Comparison of ENCODE assay signal across 16 cellular contexts in genomic region chr1:214515544-214516433, GRCh38. TPM values are rescaled to one million over a fixed set of nuclear protein-coding genes. Genes with fewer than 3 reads are reported as not detected.
A peak's percentile ranks its signal among the peaks of the same experiment; 100 is the strongest.
DNase-seq lines count a peak whose midpoint lies in the region; ATAC-seq and TF ChIP-seq lines count a peak whose summit lies in the region.
"Had no signal": no experiment of that assay in that cellular context is flagged by ENCODE, and none has a peak within 500 bp of the region (broad histone marks: within the 10 kb centered on the region; RNA-seq: fewer than 3 reads in every experiment).

No MANE protein-coding gene starts in this region.

- peak overlapping the region; percentile 70 for H3K4me2 ChIP-seq in PC-3 (ENCODE audit: low read length)

- no peaks in the 10 kb centered on the region for H3K9me2 ChIP-seq in PC-3 (replicated peaks; ENCODE audit: low read length)

- POLR2A ChIA-PET in PC-3 (lab: Charles Lee; ENCODE audit: unreplicated experiment), result interaction anchor here (0.6 to 0.7 kb wide), 2 partner anchors 13 to 36 kb away, joined by 3 to 4 read pairs; partner anchors contain the start of gene PTPN14

- H3K9ac ChIP-seq in PC-3 (ENCODE audit: low read length), result no peak overlapping the region
- H3K9ac ChIP-seq in skeletal muscle tissue (ENCODE audit: low read depth in 1 of 3, low read length in 3 of 3), result no peak overlapping the region

- intact Hi-C loops in PC-3 (cut with micrococcal nuclease), result loop anchor here (1.0 to 5.0 kb wide), 5 partner anchors 13 to 69 kb away; partner anchors contain the start of gene PTPN14

- no TSS peak for BruUV-seq in PC-3 (replicated peaks; lab: Mats Ljungman, UMichigan)

- H3K27ac ChIP-seq in PC-3 (ENCODE audit: low read length) (peak overlapping the region; percentile 39), skeletal muscle tissue (ENCODE audit: low read depth, low read length) (peak overlapping the region; percentile 41)
- H3K27ac ChIP-seq: dorsolateral prefrontal cortex had no signal

- H3K9me3 ChIP-seq in PC-3 (ENCODE audit: low read length), result peaks cover under 1% of the 10 kb centered on the region; the same call in 1 of the 2 replicates
- H3K9me3 ChIP-seq in skeletal muscle tissue (ENCODE audit: control insufficient read depth in 3 of 3, low read length in 3 of 3), result no peaks in the 10 kb centered on the region
- H3K9me3 ChIP-seq: spleen had no signal

- CTCF ChIA-PET in PC-3 (lab: Charles Lee), result interaction anchor here (0.7 kb wide), 1 partner anchor 36 kb away, joined by 3 read pairs; the partner anchor contains the start of gene PTPN14

- no peaks in the 10 kb centered on the region for H3F3A ChIP-seq in PC-3 (ENCODE audit: low read length, unreplicated experiment)

- DNase-seq in PC-3, result no peak
- peak; percentile 46 for DNase-seq in fibroblast of the aortic adventitia (ENCODE audit: low read depth)
- no peak for DNase-seq in stimulated activated CD4-positive, alpha-beta T cell treated with anti-CD3 and anti-CD28 coated beads, Interleukin-15, amount 100 ng/mL, for 24 hours
- no peak for DNase-seq in nucleus accumbens (lab: John Stamatoyannopoulos, UW)
- no peak for DNase-seq in NCI-H2196 (lab: John Stamatoyannopoulos, UW; ENCODE audit: unreplicated experiment)
- DNase-seq in H7, result no peak
- DNase-seq: activated naive CD4-positive, alpha-beta T cell treated with anti-CD3 and anti-CD28 coated beads for 36 hours; C1 segment of cervical spinal cord; dorsolateral prefrontal cortex; KBM-7; NCI-H1694 treated with DMSO at 0.1 percent for 48 hours; spleen; T-cell had no signal

- peaks cover 8% of the 10 kb centered on the region; the same call in 1 of the 2 replicates for H3K36me3 ChIP-seq in PC-3 (ENCODE audit: low read depth, low read length)
- no peaks in the 10 kb centered on the region for H3K36me3 ChIP-seq in skeletal muscle tissue (ENCODE audit: control insufficient read depth in 3 of 3, insufficient read depth in 3 of 3, low read length in 3 of 3)
- no peaks in the 10 kb centered on the region for H3K36me3 ChIP-seq in H7 (replicated peaks; ENCODE audit: control insufficient read depth, insufficient read depth, low read length)
- H3K36me3 ChIP-seq: spleen had no signal

- peaks cover 93% of the 10 kb centered on the region for H3K79me2 ChIP-seq in PC-3 (ENCODE audit: low read length)

- no peak overlapping the region for H2AFZ ChIP-seq in PC-3 (ENCODE audit: low read length)

- H3K27me3 ChIP-seq in PC-3 (ENCODE audit: low read length) (no peaks in the 10 kb centered on the region), skeletal muscle tissue (ENCODE audit: control insufficient read depth in 3 of 3, insufficient read depth in 3 of 3, low read length in 3 of 3) (no peaks in the 10 kb centered on the region), H7 (ENCODE audit: control insufficient read depth, insufficient read depth, low read length) (no peaks in the 10 kb centered on the region)
- H3K27me3 ChIP-seq: dorsolateral prefrontal cortex, spleen had no signal

- peaks cover 49% of the 10 kb centered on the region for H3K4me1 ChIP-seq in PC-3 (ENCODE audit: insufficient read depth, low read length)
- H3K4me1 ChIP-seq in skeletal muscle tissue (ENCODE audit: control insufficient read depth in 3 of 3, insufficient read depth in 3 of 3, low read length in 3 of 3), result peaks cover 26 to 48% (median 36%) of the 10 kb centered on the region in 3 donors

- TF ChIP-seq CTCF in PC-3 (conservative IDR thresholded peaks at IDR 0.05; ENCODE audit: low read depth, low read length) (no peak), fibroblast of the aortic adventitia (IDR thresholded peaks at IDR 0.05; ENCODE audit: insufficient read depth, low read length) (no peak)

- peaks cover 31% of the 10 kb centered on the region for H4K20me1 ChIP-seq in PC-3 (ENCODE audit: low read length)

- peak; percentile 34 for ATAC-seq in GM19468 (IDR thresholded peaks at IDR 0.05; ENCODE audit: extremely low read depth, unreplicated experiment)
- no peak for ATAC-seq in PC-3
- ATAC-seq: activated CD4-positive, CD25-positive, alpha-beta regulatory T cell treated with anti-CD3 and anti-CD28 coated beads, Interleukin-2, amount 50 U/mL, for 24 hours had no signal

- H3K4me3 ChIP-seq in PC-3 (ENCODE audit: low read length) (peak overlapping the region; percentile 37), fibroblast of the aortic adventitia (ENCODE audit: low read depth, low read length) (no peak overlapping the region), skeletal muscle tissue (ENCODE audit: low read length in 3 of 3) (no peak overlapping the region), H7 (ENCODE audit: insufficient read depth, low read depth, low read length) (no peak overlapping the region)
- H3K4me3 ChIP-seq: dorsolateral prefrontal cortex, spleen had no signal

RNA-seq across cellular contexts. Expression of gene PTPN14, which starts 35.6 kb away (rescaled TPM):
- total RNA-seq in PC-3 (2014; rRNA removed) (12.6 and 17.1 TPM in 2 replicates), fibroblast of the aortic adventitia (ENCODE audit: low replicate concordance) (21.9 and 46.6 TPM in 2 replicates), skeletal muscle tissue (19.8 TPM)
- 15.7 and 21.3 TPM in 2 replicates for total RNA-seq in H7 (2014; rRNA removed; shearing (Covaris generic))
